Comparison of ENCODE assay signal across 10 cellular contexts in genomic region chr9:38025166-38025565, GRCh38. TPM values are rescaled to one million over a fixed set of nuclear protein-coding genes. Genes with fewer than 3 reads are reported as not detected.
DNase-seq lines count a peak whose midpoint lies in the region; ATAC-seq and TF ChIP-seq lines count a peak whose summit lies in the region.
"Had no signal": no experiment of that assay in that cellular context is flagged by ENCODE, and none has a peak within 500 bp of the region (broad histone marks: within the 10 kb centered on the region; RNA-seq: fewer than 3 reads in every experiment).

No MANE protein-coding gene starts in this region.

- peaks cover 50% of the 10 kb centered on the region for H3K4me1 Mint-ChIP-seq in MCF 10A (ENCODE audit: insufficient read depth, unreplicated experiment)
- peaks cover under 1% of the 10 kb centered on the region for H3K4me1 Mint-ChIP-seq in activated CD4-positive, alpha-beta memory T cell treated with anti-CD3 and anti-CD28 coated beads for 36 hours (ENCODE audit: low read depth)

- H3K36me3 ChIP-seq in PC-3 (ENCODE audit: low read depth, low read length) (peaks cover 11% of the 10 kb centered on the region; the same call in 1 of the 2 replicates), right lobe of liver (no peaks in the 10 kb centered on the region), thoracic aorta (no peaks in the 10 kb centered on the region)

- H3K9ac ChIP-seq in PC-3 (ENCODE audit: low read length): peak overlapping the region; percentile 73

- no peaks in the 10 kb centered on the region for H3K27me3 Mint-ChIP-seq in MCF 10A (ENCODE audit: insufficient read depth, unreplicated experiment)
- H3K27me3 Mint-ChIP-seq in activated CD4-positive, alpha-beta memory T cell treated with anti-CD3 and anti-CD28 coated beads for 36 hours: no peaks in the 10 kb centered on the region

- H3K4me3 ChIP-seq in PC-3 (ENCODE audit: low read length) (no peak overlapping the region; the same call in 1 of the 2 replicates), right lobe of liver (no peak overlapping the region), thoracic aorta (no peak overlapping the region)

- peaks cover 6% of the 10 kb centered on the region for H3K36me3 Mint-ChIP-seq in MCF 10A (ENCODE audit: insufficient read depth, unreplicated experiment)
- H3K36me3 Mint-ChIP-seq in activated CD4-positive, alpha-beta memory T cell treated with anti-CD3 and anti-CD28 coated beads for 36 hours: no peaks in the 10 kb centered on the region
- H3K36me3 Mint-ChIP-seq: activated naive CD8-positive, alpha-beta T cell treated with anti-CD3 and anti-CD28 coated beads, Interleukin-2, amount 10 ng/mL, durations not matched to agents 7 days and 5 days had no signal

- POLR2A ChIA-PET in PC-3 (lab: Charles Lee; ENCODE audit: unreplicated experiment) (no interaction called here), MCF 10A (lab: Yijun Ruan, JAX) (interaction anchor here (0.6 to 5.6 kb wide), 9 partner anchors 12 to 338 kb away, joined by 3 to 57 read pairs (median 7); partner anchors contain the start of gene SHB)
- POLR2A ChIA-PET in activated CD4-positive, alpha-beta memory T cell treated with anti-CD3 and anti-CD28 coated beads for 36 hours (lab: Charles Lee): no interaction called here

- no peak for TF ChIP-seq POLR2A in right lobe of liver (IDR thresholded peaks at IDR 0.05)

- H3K9me3 ChIP-seq in PC-3 (ENCODE audit: low read length) (no peaks in the 10 kb centered on the region), right lobe of liver (no peaks in the 10 kb centered on the region), thoracic aorta (no peaks in the 10 kb centered on the region)

- peak overlapping the region; percentile 51 for H3K4me3 Mint-ChIP-seq in MCF 10A (ENCODE audit: unreplicated experiment)
- no peak overlapping the region for H3K4me3 Mint-ChIP-seq in activated CD4-positive, alpha-beta memory T cell treated with anti-CD3 and anti-CD28 coated beads for 36 hours
- H3K4me3 Mint-ChIP-seq: activated naive CD8-positive, alpha-beta T cell treated with anti-CD3 and anti-CD28 coated beads, Interleukin-2, amount 10 ng/mL, durations not matched to agents 7 days and 5 days had no signal

- H3K4me2 ChIP-seq in PC-3 (ENCODE audit: low read length): peak overlapping the region; percentile 74

- intact Hi-C loops in PC-3 (cut with micrococcal nuclease): no loop called here
- intact Hi-C loops in MCF 10A (cut with micrococcal nuclease): no loop called here
- intact Hi-C loops in right lobe of liver (cut with DNase I): no loop called here
- intact Hi-C loops in activated CD4-positive, alpha-beta memory T cell treated with anti-CD3 and anti-CD28 coated beads for 36 hours (cut with micrococcal nuclease): no loop called here

- H4K20me1 ChIP-seq in PC-3 (ENCODE audit: low read length): peaks cover 7% of the 10 kb centered on the region; the same call in 1 of the 2 replicates

- 93% methylated on average over 8 of the region's 8 CpGs for WGBS in right lobe of liver (ENCODE audit: insufficient coverage, low coverage, low lambda C conversion rate, missing lambda C conversion rate)

- peaks cover 3% of the 10 kb centered on the region for H3F3A ChIP-seq in PC-3 (ENCODE audit: low read length, unreplicated experiment)

- CTCF ChIA-PET in PC-3 (lab: Charles Lee): no interaction called here
- CTCF ChIA-PET in MCF 10A (lab: Yijun Ruan, JAX): interaction anchor here (0.5 to 5.7 kb wide), 7 partner anchors 12 to 153 kb away, joined by 3 to 48 read pairs (median 4); partner anchors contain the start of gene SHB
- CTCF ChIA-PET in activated CD4-positive, alpha-beta memory T cell treated with anti-CD3 and anti-CD28 coated beads for 36 hours (lab: Charles Lee): no interaction called here

- no peaks in the 10 kb centered on the region for H3K9me3 Mint-ChIP-seq in MCF 10A (ENCODE audit: unreplicated experiment)
- H3K9me3 Mint-ChIP-seq in activated CD4-positive, alpha-beta memory T cell treated with anti-CD3 and anti-CD28 coated beads for 36 hours: no peaks in the 10 kb centered on the region
- H3K9me3 Mint-ChIP-seq: activated naive CD8-positive, alpha-beta T cell treated with anti-CD3 and anti-CD28 coated beads, Interleukin-2, amount 10 ng/mL, durations not matched to agents 7 days and 5 days had no signal

- peaks cover 98% of the 10 kb centered on the region for H3K79me2 ChIP-seq in PC-3 (ENCODE audit: low read length)

- H2AFZ ChIP-seq in PC-3 (ENCODE audit: low read length): no peak overlapping the region

- DNase-seq in PC-3: no peak
- DNase-seq in MCF 10A (ENCODE audit: unreplicated experiment): no peak
- DNase-seq in right lobe of liver: no peak
- DNase-seq in thoracic aorta (ENCODE audit: low spot score): no peak
- DNase-seq in activated CD4-positive, alpha-beta memory T cell treated with anti-CD3 and anti-CD28 coated beads for 36 hours: no peak
- DNase-seq in A172 (ENCODE audit: low spot score): no peak
- no peak for DNase-seq in AG20443 (ENCODE audit: low spot score)
- DNase-seq: activated CD8-positive, alpha-beta memory T cell treated with anti-CD3 and anti-CD28 coated beads for 24 hours; activated naive CD8-positive, alpha-beta T cell treated with anti-CD3 and anti-CD28 coated beads, Interleukin-2, amount 10 ng/mL, durations not matched to agents 7 days and 5 days had no signal

- no peaks in the 10 kb centered on the region for H3K9me2 ChIP-seq in PC-3 (replicated peaks; ENCODE audit: low read length)

- BruUV-seq in PC-3 (replicated peaks; lab: Mats Ljungman, UMichigan) (no TSS peak), MCF 10A (replicated peaks; lab: Mats Ljungman, UMichigan) (no TSS peak)

- peaks cover 82% of the 10 kb centered on the region for H3K4me1 ChIP-seq in PC-3 (ENCODE audit: insufficient read depth, low read length)
- peaks cover 8 to 81% (median 41%) of the 10 kb centered on the region in 4 donors for H3K4me1 ChIP-seq in right lobe of liver
- H3K4me1 ChIP-seq in thoracic aorta (ENCODE audit: control insufficient read depth in 1 of 2, low read depth in 2 of 2): peaks cover 32 to 67% of the 10 kb centered on the region in 2 donors

- no peak for TF ChIP-seq CTCF in PC-3 (conservative IDR thresholded peaks at IDR 0.05; ENCODE audit: low read depth, low read length)
- TF ChIP-seq CTCF in MCF 10A (IDR thresholded peaks at IDR 0.05; ENCODE audit: unreplicated experiment): no peak
- TF ChIP-seq CTCF in right lobe of liver (IDR thresholded peaks at IDR 0.05): no peak
- no peak for TF ChIP-seq CTCF in thoracic aorta (IDR thresholded peaks at IDR 0.05)

- H3K27ac ChIP-seq in PC-3 (ENCODE audit: low read length) (peak overlapping the region; percentile 98), right lobe of liver (peak overlapping the region in 2 of 3 donors; percentile 44 to 86), thoracic aorta (peak overlapping the region; percentile 70 to 75)

- ATAC-seq in PC-3: no peak
- ATAC-seq in right lobe of liver: no peak
- ATAC-seq in thoracic aorta (ENCODE audit: insufficient number of reproducible peaks, low FRiP score, low read depth): no peak
- no peak for ATAC-seq in HG02884 (IDR thresholded peaks at IDR 0.05; ENCODE audit: unreplicated experiment)

- peak overlapping the region; percentile 83 for H3K27ac Mint-ChIP-seq in MCF 10A (ENCODE audit: low read depth, unreplicated experiment)
- H3K27ac Mint-ChIP-seq in activated CD4-positive, alpha-beta memory T cell treated with anti-CD3 and anti-CD28 coated beads for 36 hours: no peak overlapping the region
- H3K27ac Mint-ChIP-seq: activated naive CD8-positive, alpha-beta T cell treated with anti-CD3 and anti-CD28 coated beads, Interleukin-2, amount 10 ng/mL, durations not matched to agents 7 days and 5 days had no signal

- H3K27me3 ChIP-seq in PC-3 (ENCODE audit: low read length): no peaks in the 10 kb centered on the region
- no peaks in the 10 kb centered on the region for H3K27me3 ChIP-seq in right lobe of liver
- H3K27me3 ChIP-seq in thoracic aorta (replicated peaks; ENCODE audit: insufficient read depth): no peaks in the 10 kb centered on the region

RNA-seq across cellular contexts. Expression of gene SHB, which starts 43.9 kb away (rescaled TPM):
- 56.4 and 77.1 TPM in 2 replicates for total RNA-seq in PC-3 (2014; rRNA removed)
- 22.3 and 29.6 TPM in 2 replicates for total RNA-seq in MCF 10A (2022)
- 10 to 100 TPM; 12.0 to 43.1 (median 21.9) TPM for total RNA-seq in right lobe of liver
- 10 to 100 TPM; 41.7 to 57.9 TPM for total RNA-seq in thoracic aorta
- total RNA-seq in activated CD4-positive, alpha-beta memory T cell treated with anti-CD3 and anti-CD28 coated beads for 36 hours: 1 to 10 TPM; 1.1 to 1.2 TPM
- 15.1 and 19.8 TPM in 2 replicates for total RNA-seq in A172 (2014; rRNA removed; shearing (Covaris generic))
